ENCODE assay signal across 1 cellular context in the genomic region with DNA sequence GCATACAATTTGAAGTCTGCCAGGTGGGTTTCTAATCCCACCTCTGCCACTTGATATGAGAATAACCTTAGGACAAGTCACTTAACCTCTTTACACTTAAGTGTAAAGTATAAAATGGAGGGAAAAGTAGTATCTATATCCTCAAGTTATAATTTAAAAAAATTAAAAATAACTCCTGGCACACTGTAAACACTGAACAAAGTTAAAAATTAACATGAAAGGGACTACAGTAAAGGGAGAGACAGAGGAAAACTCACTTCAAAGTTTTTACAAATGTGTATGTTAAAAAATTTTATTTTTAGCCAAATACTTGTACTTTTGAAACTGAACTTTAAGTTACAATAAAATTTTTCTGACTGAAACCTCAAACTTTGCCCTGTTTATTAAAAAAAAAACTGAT.
TF ChIP-seq lines count a peak whose summit lies in the region.

No MANE protein-coding gene starts in this region.

TF ChIP-seq in A549, 52 proteins besides CTCF, POLR2A, EP300 and RAD21 (continued from another document):
- TF ChIP-seq, protein P1, sequence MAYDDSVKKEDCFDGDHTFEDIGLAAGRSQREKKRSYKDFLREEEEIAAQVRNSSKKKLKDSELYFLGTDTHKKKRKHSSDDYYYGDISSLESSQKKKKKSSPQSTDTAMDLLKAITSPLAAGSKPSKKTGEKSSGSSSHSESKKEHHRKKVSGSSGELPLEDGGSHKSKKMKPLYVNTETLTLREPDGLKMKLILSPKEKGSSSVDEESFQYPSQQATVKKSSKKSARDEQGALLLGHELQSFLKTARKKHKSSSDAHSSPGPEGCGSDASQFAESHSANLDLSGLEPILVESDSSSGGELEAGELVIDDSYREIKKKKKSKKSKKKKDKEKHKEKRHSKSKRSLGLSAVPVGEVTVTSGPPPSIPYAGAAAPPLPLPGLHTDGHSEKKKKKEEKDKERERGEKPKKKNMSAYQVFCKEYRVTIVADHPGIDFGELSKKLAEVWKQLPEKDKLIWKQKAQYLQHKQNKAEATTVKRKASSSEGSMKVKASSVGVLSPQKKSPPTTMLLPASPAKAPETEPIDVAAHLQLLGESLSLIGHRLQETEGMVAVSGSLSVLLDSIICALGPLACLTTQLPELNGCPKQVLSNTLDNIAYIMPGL (CRISPR knock-in tag; IDR thresholded peaks at IDR 0.05; ENCODE audit: borderline replicate concordance): no peak
- TF ChIP-seq HEYL (CRISPR knock-in tag; IDR thresholded peaks at IDR 0.05): no peak
- no peak for TF ChIP-seq NFE2L2 (conservative IDR thresholded peaks at IDR 0.05; ENCODE audit: low read length)
- no peak for TF ChIP-seq MAFK (IDR thresholded peaks at IDR 0.05; ENCODE audit: partially characterized antibody)
- TF ChIP-seq, protein P2, sequence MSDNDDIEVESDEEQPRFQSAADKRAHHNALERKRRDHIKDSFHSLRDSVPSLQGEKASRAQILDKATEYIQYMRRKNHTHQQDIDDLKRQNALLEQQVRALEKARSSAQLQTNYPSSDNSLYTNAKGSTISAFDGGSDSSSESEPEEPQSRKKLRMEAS (IDR thresholded peaks at IDR 0.05): no peak
- no peak for TF ChIP-seq ZSCAN20 (CRISPR knock-in tag; IDR thresholded peaks at IDR 0.05)
- TF ChIP-seq POLR2AphosphoS2 (conservative IDR thresholded peaks at IDR 0.05; ENCODE audit: low read length): no peak
- TF ChIP-seq HDAC2 (IDR thresholded peaks at IDR 0.05): no peak
- no peak for TF ChIP-seq HOXA7 (CRISPR knock-in tag; IDR thresholded peaks at IDR 0.05)
- no peak for TF ChIP-seq EHF (CRISPR knock-in tag; IDR thresholded peaks at IDR 0.05)
- no peak for TF ChIP-seq SMC3 (IDR thresholded peaks at IDR 0.05)
- no peak for TF ChIP-seq TFCP2L1 (CRISPR knock-in tag; IDR thresholded peaks at IDR 0.05)
TF ChIP-seq in A549: peak in this region for 0.
